22 cellular contexts compared by ENCODE assay signal in the genomic region with DNA sequence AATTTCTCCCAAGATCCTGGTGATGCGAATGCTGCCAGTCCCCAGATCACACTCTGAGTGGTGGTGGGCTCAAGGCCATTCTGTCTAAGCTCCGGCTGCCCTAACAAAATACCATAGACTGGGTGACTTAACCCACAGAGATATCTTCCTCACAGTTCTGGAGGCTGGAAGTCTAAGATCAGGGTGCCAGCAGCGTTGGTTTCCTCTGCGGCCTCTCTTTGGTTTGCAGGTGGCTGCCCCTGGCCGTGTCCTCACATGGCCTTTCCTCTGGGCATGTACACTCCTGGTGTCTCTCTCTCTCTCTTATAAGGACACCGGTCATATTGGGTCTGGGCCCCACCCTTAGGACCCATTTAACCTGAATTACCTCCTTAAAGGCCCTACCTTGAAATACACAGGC.
A peak's percentile ranks its signal among the peaks of the same experiment; 100 is the strongest.
DNase-seq lines count a peak whose midpoint lies in the region; ATAC-seq and TF ChIP-seq lines count a peak whose summit lies in the region.
"Had no signal": no experiment of that assay in that cellular context is flagged by ENCODE, and none has a peak within 500 bp of the region (broad histone marks: within the 10 kb centered on the region; RNA-seq: fewer than 3 reads in every experiment).

No MANE protein-coding gene starts in this region.

- H3K9me3 ChIP-seq in mucosa of descending colon = no peaks in the 10 kb centered on the region
- H3K9me3 ChIP-seq in spleen = no peaks in the 10 kb centered on the region
- H3K9me3 ChIP-seq: A549; BLaER1 treated with 17β-estradiol and CSF1 and Interleukin-3, amounts not matched to agents 10 nM and 100 nM had no signal

- H3K36me3 ChIP-seq in mucosa of descending colon (ENCODE audit: low read depth) (no peaks in the 10 kb centered on the region), spleen (peaks cover 0 to 24% (median 0%) of the 10 kb centered on the region in 6 donors)

- DNase-seq in GF-D8 (lab: John Stamatoyannopoulos, UW) (peak; percentile 8), amniotic epithelial cell (ENCODE audit: low read depth) (peak; percentile 8), mucosa of descending colon (no peak), spleen (no peak), NCI-H1436 (lab: John Stamatoyannopoulos, UW) (no peak)
- DNase-seq: CD4-positive, alpha-beta memory T cell; COR-L47; DMS53; GDM1; Kasumi-1; NCI-H1105; NCI-H1694; NCI-H2029 treated with DMSO at 0.1 percent for 48 hours; NCI-H446 treated with DMSO at 0.1 percent for 48 hours; NCI-H526 treated with DMSO at 0.1 percent for 48 hours; PC-9; SHP77 had no signal

- H3K27ac ChIP-seq in spleen = peak overlapping the region in 7 of 8 donors; percentile 52 to 95 (median 84)
- H3K27ac ChIP-seq: A549; BLaER1 treated with 17β-estradiol and CSF1 and Interleukin-3, amounts not matched to agents 10 nM and 100 nM; PC-9 had no signal

- H3K4me1 ChIP-seq in mucosa of descending colon (ENCODE audit: low read depth) (peaks cover 25% of the 10 kb centered on the region), spleen (peaks cover 4 to 89% (median 46%) of the 10 kb centered on the region in 6 donors)
- H3K4me1 ChIP-seq: A549 had no signal

- intact Hi-C loops in mucosa of descending colon (cut with DNase I, micrococcal nuclease) = no loop called here
- intact Hi-C loops in spleen (cut with DNase I; ENCODE audit: low total_unique reads) = no loop called here

- 72 to 94% (median 82%) methylated on average over 6 of the region's 6 CpGs for WGBS in spleen, 5 donors

- H3K27me3 ChIP-seq in spleen (replicated peaks in 1 of 7) = peaks cover 0 to 5% (median 0%) of the 10 kb centered on the region in 7 donors
- H3K27me3 ChIP-seq: BLaER1 treated with 17β-estradiol and CSF1 and Interleukin-3, amounts not matched to agents 10 nM and 100 nM had no signal

- ATAC-seq in mucosa of descending colon (peak; percentile 6), HG03108 (IDR thresholded peaks at IDR 0.05; ENCODE audit: unreplicated experiment) (no peak), GM18907 (IDR thresholded peaks at IDR 0.05; ENCODE audit: unreplicated experiment) (no peak)

- H3K4me3 ChIP-seq in mucosa of descending colon (no peak overlapping the region), spleen (no peak overlapping the region)
- H3K4me3 ChIP-seq: A549; BLaER1 treated with 17β-estradiol and CSF1 and Interleukin-3, amounts not matched to agents 10 nM and 100 nM; K562; PC-9 had no signal

- TF ChIP-seq CTCF in mucosa of descending colon (IDR thresholded peaks at IDR 0.05) (no peak), spleen (IDR thresholded peaks at IDR 0.05 in 8 of 11, conservative IDR thresholded peaks at IDR 0.05 in 3 of 11) (no peak)

- no peak for TF ChIP-seq POLR2A in spleen (IDR thresholded peaks at IDR 0.05)

Comparison
In these comparisons a context has a peak if more than half of its experiments do, and no peak if none do; other contexts are left out.
1. DNase-seq: peak in GF-D8 (single experiment) and amniotic epithelial cell (single experiment); none in mucosa of descending colon (0 of 3), spleen (single experiment) and NCI-H1436 (single experiment).